Comparison of ENCODE assay signal across 21 cellular contexts in the genomic region with DNA sequence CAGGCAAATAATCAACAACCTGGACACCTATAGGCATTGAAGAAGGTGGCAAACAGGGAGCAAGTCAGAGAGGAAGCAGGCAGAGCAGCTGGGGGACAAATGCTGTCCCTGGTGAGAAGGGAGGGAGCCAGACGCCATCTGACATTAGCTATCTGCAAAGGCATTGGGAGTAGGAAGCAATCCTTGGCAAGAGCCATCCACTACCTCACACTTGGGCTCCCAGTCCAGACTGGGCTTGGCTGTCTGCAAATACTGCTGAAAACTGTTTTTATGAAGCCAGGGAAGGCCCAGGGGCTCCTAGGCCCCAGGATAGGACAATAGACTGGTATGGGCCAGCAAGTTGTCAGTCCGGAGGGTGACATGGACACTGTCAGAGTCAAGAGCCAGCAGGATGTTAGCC.
DNase-seq lines count a peak whose midpoint lies in the region; ATAC-seq and TF ChIP-seq lines count a peak whose summit lies in the region.
"Had no signal": no experiment of that assay in that cellular context is flagged by ENCODE, and none has a peak within 500 bp of the region (broad histone marks: within the 10 kb centered on the region; RNA-seq: fewer than 3 reads in every experiment).

No MANE protein-coding gene starts in this region.

- H3K9me3 Mint-ChIP-seq in natural killer cell treated with Interleukin-12 subunit alpha and Interleukin-12 subunit beta and Interleukin-15 and Interleukin-18, amount 100 ng/mL, for 72 hours, result no peaks in the 10 kb centered on the region
- H3K9me3 Mint-ChIP-seq in natural killer cell (no peaks in the 10 kb centered on the region), CD14-positive monocyte (no peaks in the 10 kb centered on the region)
- H3K9me3 Mint-ChIP-seq: activated CD4-positive, alpha-beta memory T cell treated with anti-CD3 and anti-CD28 coated beads, Interleukin-2, amount 10 ng/mL, durations not matched to agents 7 days and 5 days; CD4-positive, alpha-beta memory T cell had no signal

- H3K27ac Mint-ChIP-seq in natural killer cell treated with Interleukin-12 subunit alpha and Interleukin-12 subunit beta and Interleukin-15 and Interleukin-18, amount 100 ng/mL, for 72 hours, result no peak overlapping the region
- H3K27ac Mint-ChIP-seq in natural killer cell, result no peak overlapping the region
- no peak overlapping the region for H3K27ac Mint-ChIP-seq in CD14-positive monocyte
- H3K27ac Mint-ChIP-seq: activated CD4-positive, alpha-beta memory T cell treated with anti-CD3 and anti-CD28 coated beads, Interleukin-2, amount 10 ng/mL, durations not matched to agents 7 days and 5 days; activated naive CD8-positive, alpha-beta T cell; progenitor cell of endocrine pancreas had no signal

- no peaks in the 10 kb centered on the region for H3K36me3 Mint-ChIP-seq in natural killer cell treated with Interleukin-12 subunit alpha and Interleukin-12 subunit beta and Interleukin-15 and Interleukin-18, amount 100 ng/mL, for 72 hours
- H3K36me3 Mint-ChIP-seq in natural killer cell (no peaks in the 10 kb centered on the region), CD14-positive monocyte (no peaks in the 10 kb centered on the region)
- H3K36me3 Mint-ChIP-seq: activated naive CD8-positive, alpha-beta T cell had no signal

- no peak for ATAC-seq in natural killer cell treated with Interleukin-12 subunit alpha and Interleukin-12 subunit beta and Interleukin-15 and Interleukin-18, amount 100 ng/mL, for 72 hours
- ATAC-seq in natural killer cell, result no peak
- ATAC-seq in heart right ventricle, result peak; percentile 46 to 74 (median 52)
- ATAC-seq: activated CD4-positive, CD25-positive, alpha-beta regulatory T cell treated with anti-CD3 and anti-CD28 coated beads, Interleukin-2, amount 50 U/mL, for 24 hours had no signal

- no peak overlapping the region for H3K4me3 Mint-ChIP-seq in natural killer cell treated with Interleukin-12 subunit alpha and Interleukin-12 subunit beta and Interleukin-15 and Interleukin-18, amount 100 ng/mL, for 72 hours
- H3K4me3 Mint-ChIP-seq in natural killer cell, result no peak overlapping the region
- no peak overlapping the region for H3K4me3 Mint-ChIP-seq in CD14-positive monocyte
- H3K4me3 Mint-ChIP-seq: activated CD4-positive, alpha-beta memory T cell treated with anti-CD3 and anti-CD28 coated beads, Interleukin-2, amount 10 ng/mL, durations not matched to agents 7 days and 5 days; activated naive CD8-positive, alpha-beta T cell; CD4-positive, alpha-beta memory T cell had no signal

- H3K27ac ChIP-seq in heart right ventricle (peak overlapping the region in 9 of 10 donors; percentile 36 to 95 (median 75)), skeletal muscle tissue (ENCODE audit: low read depth, low read length) (peak overlapping the region; percentile 10)
- H3K27ac ChIP-seq: upper lobe of right lung had no signal

- no peaks in the 10 kb centered on the region for H3K4me1 Mint-ChIP-seq in natural killer cell treated with Interleukin-12 subunit alpha and Interleukin-12 subunit beta and Interleukin-15 and Interleukin-18, amount 100 ng/mL, for 72 hours (ENCODE audit: low read depth in 2 of 2)
- H3K4me1 Mint-ChIP-seq in natural killer cell (no peaks in the 10 kb centered on the region), CD14-positive monocyte (no peaks in the 10 kb centered on the region)
- H3K4me1 Mint-ChIP-seq: activated CD4-positive, alpha-beta memory T cell treated with anti-CD3 and anti-CD28 coated beads, Interleukin-2, amount 10 ng/mL, durations not matched to agents 7 days and 5 days; CD4-positive, alpha-beta memory T cell had no signal

- H3K9ac ChIP-seq in skeletal muscle tissue (ENCODE audit: low read depth in 1 of 3, low read length in 3 of 3), result peak overlapping the region in 1 of 3 donors; percentile 52

- no peaks in the 10 kb centered on the region for H3K9me3 ChIP-seq in heart right ventricle
- no peaks in the 10 kb centered on the region for H3K9me3 ChIP-seq in skeletal muscle tissue (ENCODE audit: control insufficient read depth in 3 of 3, low read length in 3 of 3)
- H3K9me3 ChIP-seq: upper lobe of right lung had no signal

- TF ChIP-seq CTCF in natural killer cell (IDR thresholded peaks at IDR 0.05) (no peak), heart right ventricle (IDR thresholded peaks at IDR 0.05) (no peak), CD14-positive monocyte (IDR thresholded peaks at IDR 0.05) (no peak)

- H3K27me3 ChIP-seq in heart right ventricle (no peaks in the 10 kb centered on the region), skeletal muscle tissue (ENCODE audit: control insufficient read depth in 3 of 3, insufficient read depth in 3 of 3, low read length in 3 of 3) (no peaks in the 10 kb centered on the region)
- H3K27me3 ChIP-seq: upper lobe of right lung had no signal

- H3K4me1 ChIP-seq in heart right ventricle (peaks cover 35 to 95% (median 79%) of the 10 kb centered on the region in 9 donors), skeletal muscle tissue (ENCODE audit: control insufficient read depth in 3 of 3, insufficient read depth in 3 of 3, low read length in 3 of 3) (peaks cover 25 to 53% (median 36%) of the 10 kb centered on the region in 3 donors)

- H3K4me3 ChIP-seq in heart right ventricle, result no peak overlapping the region
- H3K4me3 ChIP-seq in skeletal muscle tissue (ENCODE audit: low read length in 3 of 3), result no peak overlapping the region
- H3K4me3 ChIP-seq: upper lobe of right lung had no signal

- no peaks in the 10 kb centered on the region for H3K27me3 Mint-ChIP-seq in natural killer cell treated with Interleukin-12 subunit alpha and Interleukin-12 subunit beta and Interleukin-15 and Interleukin-18, amount 100 ng/mL, for 72 hours
- H3K27me3 Mint-ChIP-seq in natural killer cell (ENCODE audit: low read depth in 2 of 2) (peaks cover 0 to 5% of the 10 kb centered on the region in 2 donors), CD14-positive monocyte (ENCODE audit: low read depth in 3 of 3) (peaks cover 2 to 4% (median 2%) of the 10 kb centered on the region in 3 donors)
- H3K27me3 Mint-ChIP-seq: activated naive CD8-positive, alpha-beta T cell; CD4-positive, alpha-beta memory T cell had no signal

- intact Hi-C loops in natural killer cell (cut with micrococcal nuclease), result no loop called here
- intact Hi-C loops in heart right ventricle (cut with DNase I), result loop anchor here in 5 of 10 donors (5.0 to 10.0 kb wide), 2 partner anchors 51 to 54 kb away; no protein-coding TSS in a partner anchor
- intact Hi-C loops in CD14-positive monocyte (cut with micrococcal nuclease), result no loop called here

- H3K36me3 ChIP-seq in heart right ventricle (peaks cover 0 to 76% (median 11%) of the 10 kb centered on the region in 9 donors), skeletal muscle tissue (ENCODE audit: control insufficient read depth in 3 of 3, insufficient read depth in 3 of 3, low read length in 3 of 3) (peaks cover 4 to 26% (median 7%) of the 10 kb centered on the region in 3 donors)
- H3K36me3 ChIP-seq: upper lobe of right lung had no signal

- DNase-seq in natural killer cell treated with Interleukin-12 subunit alpha and Interleukin-12 subunit beta and Interleukin-15 and Interleukin-18, amount 100 ng/mL, for 72 hours (ENCODE audit: low spot score), result peak; percentile 34
- DNase-seq in natural killer cell (no peak), heart right ventricle (peak; percentile 27 to 60), NCI-H1436 (lab: John Stamatoyannopoulos, UW) (no peak), CD14-positive monocyte (ENCODE audit: low spot score) (no peak)
- DNase-seq in activated CD4-positive, CD25-positive, alpha-beta regulatory T cell (lab: John Stamatoyannopoulos, UW), result no peak
- no peak for DNase-seq in stimulated activated CD4-positive, alpha-beta T cell treated with anti-CD3 and anti-CD28 coated beads, Interleukin-4, amount 100 ng/mL, for 1 hour
- DNase-seq: activated CD4-positive, alpha-beta memory T cell treated with anti-CD3 and anti-CD28 coated beads, Interleukin-2, amount 10 ng/mL, durations not matched to agents 7 days and 5 days; CD4-positive, alpha-beta memory T cell; EL; GOT3; Karpas-422; NCI-H1694; NCI-H446 treated with DMSO at 0.1 percent for 48 hours; RPMI8226; T-helper 1 cell; upper lobe of right lung had no signal

- WGBS in heart right ventricle, 2 donors, result 36 to 42% methylated on average over 2 of the region's 2 CpGs

Comparison
In these comparisons a context has a peak if more than half of its experiments do, and no peak if none do; other contexts are left out.
1. DNase-seq: peak in natural killer cell treated with Interleukin-12 subunit alpha and Interleukin-12 subunit beta and Interleukin-15 and Interleukin-18, amount 100 ng/mL, for 72 hours (single experiment) and heart right ventricle (2 of 2); none in natural killer cell (single experiment), activated CD4-positive, CD25-positive, alpha-beta regulatory T cell (0 of 4), NCI-H1436 (single experiment), CD14-positive monocyte (single experiment) and stimulated activated CD4-positive, alpha-beta T cell treated with anti-CD3 and anti-CD28 coated beads, Interleukin-4, amount 100 ng/mL, for 1 hour (single experiment).
2. ATAC-seq: peak in heart right ventricle (8 of 8); none in natural killer cell treated with Interleukin-12 subunit alpha and Interleukin-12 subunit beta and Interleukin-15 and Interleukin-18, amount 100 ng/mL, for 72 hours (0 of 2) and natural killer cell (0 of 3).